In the genomic region with DNA sequence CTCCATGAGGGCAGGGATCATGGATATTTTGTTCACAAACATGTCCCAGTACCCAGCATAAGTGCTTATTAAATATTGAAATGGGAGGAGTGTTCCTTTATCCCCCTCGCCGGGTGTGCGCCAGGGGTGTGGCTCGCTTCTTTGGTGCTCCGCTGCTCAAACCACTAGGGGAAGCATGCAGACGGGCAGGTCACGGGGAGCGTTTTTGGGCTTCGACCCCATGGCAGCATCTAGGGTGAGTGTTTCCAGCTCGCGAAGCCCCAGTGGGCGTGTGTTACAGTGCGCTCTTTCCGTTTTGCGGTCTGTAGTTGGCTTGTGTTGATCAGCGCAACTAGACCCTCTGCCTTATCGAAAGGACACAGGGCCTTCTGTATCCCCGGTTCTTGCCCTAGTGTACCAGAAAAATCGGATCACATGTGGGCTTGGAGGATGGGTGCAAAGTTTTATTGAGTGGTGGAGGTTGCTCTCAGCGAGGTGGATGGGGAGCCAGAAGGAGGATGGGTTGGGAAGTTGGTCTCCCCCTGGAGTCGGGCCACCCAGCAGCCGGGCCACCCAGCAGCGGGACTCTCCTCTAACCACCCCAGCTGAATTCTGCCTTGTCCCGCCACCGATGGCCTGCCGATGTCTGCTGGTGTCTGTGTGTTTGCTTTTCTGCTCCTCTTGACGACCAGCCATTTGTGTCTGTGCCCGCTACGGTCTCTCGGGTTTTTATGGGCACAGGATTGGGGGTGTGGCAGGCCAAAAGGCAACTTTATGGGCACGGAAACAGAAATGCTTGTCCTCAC, we compare ENCODE assay signal across 27 cellular contexts.
"Had no signal": no experiment of that assay in that cellular context is flagged by ENCODE, and none has a peak within 500 bp of the region (broad histone marks: within the 10 kb centered on the region; RNA-seq: fewer than 3 reads in every experiment).

No MANE protein-coding gene starts in this region.

- H3K27me3 ChIP-seq: hepatocyte, left lung, neural progenitor cell, ovary, right atrium auricular region, right lobe of liver, stomach, testis, thyroid gland, transverse colon, upper lobe of right lung had no signal

- H2AFZ ChIP-seq: hepatocyte, neural progenitor cell had no signal

- H3K4me3 ChIP-seq: hepatocyte, left lung, lower lobe of right lung, neural progenitor cell, ovary, right atrium auricular region, right lobe of liver, smooth muscle cell, stomach, thyroid gland, transverse colon, upper lobe of right lung had no signal

- H3K9me3 ChIP-seq: lower lobe of right lung, ovary, right atrium auricular region, testis, thyroid gland, transverse colon, upper lobe of right lung had no signal

- H3K4me1 ChIP-seq: neural progenitor cell, right lobe of liver, transverse colon had no signal

- H3K9me3 Mint-ChIP-seq: natural killer cell had no signal

- H3K9ac ChIP-seq: neural progenitor cell had no signal

- H3K36me3 ChIP-seq: left lung, lower lobe of right lung, neural progenitor cell, ovary, right atrium auricular region, right lobe of liver, stomach, thyroid gland, transverse colon, upper lobe of right lung had no signal

- H3K4me3 Mint-ChIP-seq: mesothelial cell of epicardium; natural killer cell; nephron progenitor cell; neural progenitor cell; stimulated activated naive B cell treated with anti-CD40 and anti-IgM and Interleukin-4, amounts not matched to agents 10 μg/mL and 1 μg/mL and 100 μg/mL, for 72 hours had no signal

- H3K27me3 Mint-ChIP-seq: naive B cell; progenitor cell of endocrine pancreas; stimulated activated naive B cell treated with anti-CD40 and anti-IgM and Interleukin-4, amounts not matched to agents 10 μg/mL and 1 μg/mL and 100 μg/mL, for 72 hours had no signal

- H3K27ac Mint-ChIP-seq: mesothelial cell of epicardium; natural killer cell; nephron progenitor cell; neural progenitor cell; progenitor cell of endocrine pancreas; stimulated activated naive B cell treated with anti-CD40 and anti-IgM and Interleukin-4, amounts not matched to agents 10 μg/mL and 1 μg/mL and 100 μg/mL, for 72 hours had no signal

- H3K4me2 ChIP-seq: hepatocyte, neural progenitor cell, smooth muscle cell had no signal

- H3K27ac ChIP-seq: hepatocyte, left lung, lower lobe of right lung, neural progenitor cell, ovary, right atrium auricular region, right lobe of liver, stomach, testis, thyroid gland, transverse colon, upper lobe of right lung had no signal

- ATAC-seq: left colon; left lung; lower lobe of right lung; natural killer cell; right lobe of liver; stimulated activated naive B cell treated with anti-CD40 and anti-IgM and Interleukin-4, amounts not matched to agents 10 μg/mL and 1 μg/mL and 100 μg/mL, for 72 hours; stimulated activated naive CD8-positive, alpha-beta T cell treated with anti-CD3 and anti-CD28 coated beads, Interleukin-15, Interleukin-2, amounts not matched to agents 100 U/mL and 50 U/mL, for 24 hours; upper lobe of right lung had no signal

- H3K36me3 Mint-ChIP-seq: naive B cell, natural killer cell had no signal

- DNase-seq: left colon; lower lobe of right lung; mammary epithelial cell; mesendoderm; naive B cell; natural killer cell; nephron progenitor cell; ovary; right lobe of liver; stimulated activated CD4-positive, alpha-beta T cell treated with anti-CD3 and anti-CD28 coated beads, Interleukin-12 subunit alpha, Interleukin-12 subunit beta, amount 100 ng/mL, for 4 hours; stimulated activated CD4-positive, alpha-beta T cell treated with anti-CD3 and anti-CD28 coated beads, Interleukin-15, amount 100 ng/mL, for 24 hours; stimulated activated CD4-positive, alpha-beta T cell treated with anti-CD3 and anti-CD28 coated beads, Interleukin-2, amount 100 ng/mL, for 24 hours; stimulated activated CD4-positive, alpha-beta T cell treated with anti-CD3 and anti-CD28 coated beads, Interleukin-4, amount 100 ng/mL, for 1 hour; stimulated activated naive B cell treated with anti-CD40 and anti-IgM and Interleukin-4, amounts not matched to agents 10 μg/mL and 1 μg/mL and 100 μg/mL, for 72 hours; stimulated activated naive CD8-positive, alpha-beta T cell treated with anti-CD3 and anti-CD28 coated beads, Interleukin-15, Interleukin-2, amounts not matched to agents 100 U/mL and 50 U/mL, for 24 hours; stomach; testis; thyroid gland; transverse colon; upper lobe of right lung had no signal
